In genomic region chr11:90656171-90656570, GRCh38 we compare ENCODE assay signal across 28 cellular contexts.
"Had no signal": no experiment of that assay in that cellular context is flagged by ENCODE, and none has a peak within 500 bp of the region (broad histone marks: within the 10 kb centered on the region; RNA-seq: fewer than 3 reads in every experiment).

No MANE protein-coding gene starts in this region.

- H3K79me2 ChIP-seq: parathyroid adenoma had no signal

- H3K9me3 ChIP-seq: ovary, psoas muscle, right lobe of liver, sigmoid colon, stomach, thoracic aorta, thyroid gland, tibial nerve, upper lobe of right lung, uterus had no signal

- H3K9me3 Mint-ChIP-seq: nephron, neural progenitor cell, type B pancreatic cell had no signal

- H3K4me1 ChIP-seq: parathyroid adenoma, psoas muscle, right lobe of liver, sigmoid colon, stomach, thyroid gland, tibial nerve, upper lobe of right lung, uterus had no signal

- H3K36me3 Mint-ChIP-seq: natural killer cell; neural progenitor cell; stimulated activated effector memory CD8-positive, alpha-beta T cell treated with anti-CD3 and anti-CD28 coated beads, Interleukin-12 subunit alpha, Interleukin-12 subunit beta, amount 100 ng/mL, for 72 hours; stimulated activated naive B cell treated with anti-CD40 and anti-IgM and Interleukin-4, amounts not matched to agents 10 μg/mL and 1 μg/mL and 100 μg/mL, for 72 hours; type B pancreatic cell had no signal

- H3K36me3 ChIP-seq: neural progenitor cell, ovary, right lobe of liver, sigmoid colon, stomach, thoracic aorta, thyroid gland, tibial nerve, upper lobe of right lung, uterus had no signal

- H3K4me1 Mint-ChIP-seq: natural killer cell; nephron; neural progenitor cell; stimulated activated effector memory CD8-positive, alpha-beta T cell treated with anti-CD3 and anti-CD28 coated beads, Interleukin-12 subunit alpha, Interleukin-12 subunit beta, amount 100 ng/mL, for 72 hours; stimulated activated naive B cell treated with anti-CD40 and anti-IgM and Interleukin-4, amounts not matched to agents 10 μg/mL and 1 μg/mL and 100 μg/mL, for 72 hours had no signal

- H3K27ac Mint-ChIP-seq: natural killer cell; nephron; neural progenitor cell; progenitor cell of endocrine pancreas; stimulated activated effector memory CD8-positive, alpha-beta T cell treated with anti-CD3 and anti-CD28 coated beads, Interleukin-12 subunit alpha, Interleukin-12 subunit beta, amount 100 ng/mL, for 72 hours; stimulated activated naive B cell treated with anti-CD40 and anti-IgM and Interleukin-4, amounts not matched to agents 10 μg/mL and 1 μg/mL and 100 μg/mL, for 72 hours; stimulated activated naive CD8-positive, alpha-beta T cell treated with anti-CD3 and anti-CD28 coated beads, Interleukin-15, Interleukin-2, amounts not matched to agents 100 ng/mL and 50 ng/mL, for 24 hours; type B pancreatic cell had no signal

- H3K4me3 Mint-ChIP-seq: natural killer cell; nephron; neural progenitor cell; stimulated activated effector memory CD8-positive, alpha-beta T cell treated with anti-CD3 and anti-CD28 coated beads, Interleukin-12 subunit alpha, Interleukin-12 subunit beta, amount 100 ng/mL, for 72 hours; stimulated activated naive B cell treated with anti-CD40 and anti-IgM and Interleukin-4, amounts not matched to agents 10 μg/mL and 1 μg/mL and 100 μg/mL, for 72 hours; stimulated activated naive CD8-positive, alpha-beta T cell treated with anti-CD3 and anti-CD28 coated beads, Interleukin-15, Interleukin-2, amounts not matched to agents 100 ng/mL and 50 ng/mL, for 24 hours; type B pancreatic cell had no signal

- H3K27me3 Mint-ChIP-seq: progenitor cell of endocrine pancreas; stimulated activated naive B cell treated with anti-CD40 and anti-IgM and Interleukin-4, amounts not matched to agents 10 μg/mL and 1 μg/mL and 100 μg/mL, for 72 hours; stimulated activated naive CD8-positive, alpha-beta T cell treated with anti-CD3 and anti-CD28 coated beads, Interleukin-15, Interleukin-2, amounts not matched to agents 100 ng/mL and 50 ng/mL, for 24 hours; type B pancreatic cell had no signal

- H3K27ac ChIP-seq: neural progenitor cell, ovary, parathyroid adenoma, psoas muscle, right lobe of liver, sigmoid colon, stomach, thoracic aorta, thyroid gland, tibial nerve, upper lobe of right lung, uterus had no signal

- H3K27me3 ChIP-seq: neural progenitor cell, ovary, right lobe of liver, sigmoid colon, stomach, thyroid gland, tibial nerve, upper lobe of right lung, uterus had no signal

- H2AFZ ChIP-seq: neural progenitor cell, parathyroid adenoma had no signal

- H3K4me3 ChIP-seq: neural progenitor cell, ovary, psoas muscle, right lobe of liver, sigmoid colon, stomach, thoracic aorta, thyroid gland, tibial nerve, upper lobe of right lung, uterus had no signal

- H3K4me2 ChIP-seq: neural progenitor cell had no signal

- DNase-seq: natural killer cell; occipital lobe; ovary; posterior cingulate gyrus; psoas muscle; right cardiac atrium; right lobe of liver; sigmoid colon; small intestine; stimulated activated CD4-positive, alpha-beta T cell treated with anti-CD3 and anti-CD28 coated beads, Interleukin-15, amount 100 ng/mL, for 24 hours; stimulated activated CD4-positive, alpha-beta T cell treated with anti-CD3 and anti-CD28 coated beads, Interleukin-2, amount 100 ng/mL, for 24 hours; stimulated activated CD4-positive, alpha-beta T cell treated with anti-CD3 and anti-CD28 coated beads, Interleukin-2, amount 100 ng/mL, for 48 hours; stimulated activated CD4-positive, alpha-beta T cell treated with anti-CD3 and anti-CD28 coated beads, Interleukin-4, amount 100 ng/mL, for 24 hours; stimulated activated naive B cell treated with anti-CD40 and anti-IgM and Interleukin-4, amounts not matched to agents 10 μg/mL and 1 μg/mL and 100 μg/mL, for 72 hours; stimulated activated naive CD4-positive, alpha-beta T cell treated with Interleukin-2 at 50 U/mL for 16 hours; stomach; thyroid gland; upper lobe of right lung; uterus had no signal

- ATAC-seq: natural killer cell; psoas muscle; right cardiac atrium; right lobe of liver; stimulated activated effector memory CD8-positive, alpha-beta T cell treated with anti-CD3 and anti-CD28 coated beads, Interleukin-12 subunit alpha, Interleukin-12 subunit beta, amount 100 ng/mL, for 72 hours; stimulated activated naive B cell treated with anti-CD40 and anti-IgM and Interleukin-4, amounts not matched to agents 10 μg/mL and 1 μg/mL and 100 μg/mL, for 72 hours; upper lobe of right lung had no signal
